1 cellular context compared by ENCODE assay signal in the genomic region with DNA sequence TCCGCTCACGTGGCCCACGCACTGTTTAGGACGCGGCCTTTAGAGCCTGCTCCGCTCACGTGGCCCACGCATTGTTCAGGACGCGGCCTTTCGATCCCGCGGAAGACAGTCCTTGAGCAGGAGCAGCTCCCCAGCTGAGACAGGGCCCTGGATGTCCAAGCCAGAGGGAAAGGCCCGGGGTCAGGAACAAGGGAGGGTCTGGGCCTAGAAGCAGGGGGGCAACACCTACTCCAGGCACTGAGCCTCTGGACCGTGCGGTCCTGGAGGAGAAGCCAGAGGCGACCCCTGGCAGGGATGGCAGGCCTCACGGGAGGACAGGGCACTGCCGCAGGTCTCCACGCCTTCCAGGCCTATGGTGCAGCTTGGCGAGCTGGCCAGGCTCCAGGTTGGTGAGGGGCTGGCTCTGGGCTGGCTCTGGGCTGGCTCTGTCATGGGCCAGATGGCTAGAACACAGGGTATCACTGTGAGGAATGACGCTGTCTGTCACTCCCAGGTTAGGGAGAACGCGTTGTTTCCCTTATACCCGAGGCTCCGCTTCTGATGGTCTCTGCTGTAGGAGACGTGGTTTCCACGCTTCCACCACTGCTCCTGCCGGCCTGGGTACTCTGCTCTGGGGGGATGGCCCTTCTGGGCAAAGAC.
TF ChIP-seq lines count a peak whose summit lies in the region.

No MANE protein-coding gene starts in this region.

TF ChIP-seq in HepG2, 621 proteins besides CTCF, POLR2A, EP300 and RAD21 (continued from another document):
- no peak for TF ChIP-seq ZNF180 (CRISPR knock-in tag; IDR thresholded peaks at IDR 0.05; ENCODE audit: borderline replicate concordance, low read depth)
- no peak for TF ChIP-seq ZNF616 (CRISPR knock-in tag; IDR thresholded peaks at IDR 0.05; ENCODE audit: low read depth)
- TF ChIP-seq MLLT10 (CRISPR knock-in tag; IDR thresholded peaks at IDR 0.05), result no peak
- TF ChIP-seq, protein P1, sequence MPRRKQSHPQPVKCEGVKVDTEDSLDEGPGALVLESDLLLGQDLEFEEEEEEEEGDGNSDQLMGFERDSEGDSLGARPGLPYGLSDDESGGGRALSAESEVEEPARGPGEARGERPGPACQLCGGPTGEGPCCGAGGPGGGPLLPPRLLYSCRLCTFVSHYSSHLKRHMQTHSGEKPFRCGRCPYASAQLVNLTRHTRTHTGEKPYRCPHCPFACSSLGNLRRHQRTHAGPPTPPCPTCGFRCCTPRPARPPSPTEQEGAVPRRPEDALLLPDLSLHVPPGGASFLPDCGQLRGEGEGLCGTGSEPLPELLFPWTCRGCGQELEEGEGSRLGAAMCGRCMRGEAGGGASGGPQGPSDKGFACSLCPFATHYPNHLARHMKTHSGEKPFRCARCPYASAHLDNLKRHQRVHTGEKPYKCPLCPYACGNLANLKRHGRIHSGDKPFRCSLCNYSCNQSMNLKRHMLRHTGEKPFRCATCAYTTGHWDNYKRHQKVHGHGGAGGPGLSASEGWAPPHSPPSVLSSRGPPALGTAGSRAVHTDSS (CRISPR knock-in tag; conservative IDR thresholded peaks at IDR 0.05), result no peak
- no peak for TF ChIP-seq ZFP37 (CRISPR knock-in tag; IDR thresholded peaks at IDR 0.05; ENCODE audit: borderline replicate concordance)
- TF ChIP-seq ISL2 (CRISPR knock-in tag; IDR thresholded peaks at IDR 0.05), result no peak
- TF ChIP-seq GABPB1 (CRISPR knock-in tag; IDR thresholded peaks at IDR 0.05), result no peak
- no peak for TF ChIP-seq FOXO1 (CRISPR knock-in tag; IDR thresholded peaks at IDR 0.05)
- no peak for TF ChIP-seq SMYD3 (CRISPR knock-in tag; IDR thresholded peaks at IDR 0.05)
